Comparison of ENCODE assay signal across 29 cellular contexts in genomic region chr1:212737559-212737958, GRCh38. TPM values are rescaled to one million over a fixed set of nuclear protein-coding genes. Genes with fewer than 3 reads are reported as not detected.
"Had no signal": no experiment of that assay in that cellular context is flagged by ENCODE, and none has a peak within 500 bp of the region (broad histone marks: within the 10 kb centered on the region; RNA-seq: fewer than 3 reads in every experiment).

No MANE protein-coding gene starts in this region.

- DNase-seq: activated CD4-positive, CD25-positive, alpha-beta regulatory T cell treated with anti-CD3 and anti-CD28 coated beads, Interleukin-2, amount 50 U/mL, for 72 hours; activated CD8-positive, alpha-beta memory T cell treated with anti-CD3 and anti-CD28 coated beads, Interleukin-2, amount 50 U/mL, for 4 hours; activated naive CD4-positive, alpha-beta T cell; activated T-cell treated with anti-CD3 and anti-CD28 coated beads, Interleukin-2, amount 50 U/mL, for 48 hours; adrenal gland; aorta; body of pancreas; dermis blood vessel endothelial cell; effector CD4-positive, alpha-beta T cell; foreskin keratinocyte; heart right ventricle; naive B cell; nucleus accumbens; pancreas; retina; sigmoid colon; small intestine; stimulated activated CD4-positive, alpha-beta T cell treated with anti-CD3 and anti-CD28 coated beads, Interleukin-1b, Interleukin-23, amount 100 ng/mL, for 48 hours; stimulated activated naive B cell treated with anti-CD40 and anti-IgM and Interleukin-4, amounts not matched to agents 10 μg/mL and 1 μg/mL and 100 μg/mL, for 72 hours; T1000; tibial artery; upper lobe of right lung had no signal

- H3K9me3 ChIP-seq: adrenal gland, esophagus muscularis mucosa, pancreas, prostate gland, sigmoid colon, suprapubic skin, tibial artery, upper lobe of right lung had no signal

- H3K4me3 Mint-ChIP-seq: activated CD4-positive, alpha-beta T cell treated with anti-CD3 and anti-CD28 coated beads, Interleukin-2, amount 10 ng/mL, durations not matched to agents 7 days and 5 days; mesothelial cell of epicardium; naive B cell; neural crest cell; stimulated activated naive B cell treated with anti-CD40 and anti-IgM and Interleukin-4, amounts not matched to agents 10 μg/mL and 1 μg/mL and 100 μg/mL, for 72 hours had no signal

- H3K4me1 Mint-ChIP-seq: neural crest cell had no signal

- H3K27me3 ChIP-seq: adrenal gland, body of pancreas, esophagus muscularis mucosa, foreskin keratinocyte, heart right ventricle, pancreas, sigmoid colon, suprapubic skin, tibial artery, upper lobe of right lung had no signal

- H3K36me3 ChIP-seq: adrenal gland, pancreas, prostate gland, sigmoid colon had no signal

- ATAC-seq: body of pancreas; foreskin keratinocyte; heart right ventricle; pancreas; stimulated activated naive B cell treated with anti-CD40 and anti-IgM and Interleukin-4, amounts not matched to agents 10 μg/mL and 1 μg/mL and 100 μg/mL, for 72 hours; upper lobe of right lung had no signal

- H3K27me3 Mint-ChIP-seq: activated CD4-positive, alpha-beta T cell treated with anti-CD3 and anti-CD28 coated beads, Interleukin-2, amount 10 ng/mL, durations not matched to agents 7 days and 5 days; naive B cell; stimulated activated naive B cell treated with anti-CD40 and anti-IgM and Interleukin-4, amounts not matched to agents 10 μg/mL and 1 μg/mL and 100 μg/mL, for 72 hours had no signal

- H3K4me1 ChIP-seq: adrenal gland, body of pancreas, esophagus muscularis mucosa, foreskin keratinocyte, heart right ventricle, pancreas, prostate gland, sigmoid colon, suprapubic skin, tibial artery, upper lobe of right lung had no signal

- H3K9me3 Mint-ChIP-seq: naive B cell, neural crest cell had no signal

- H3K27ac Mint-ChIP-seq: stimulated activated naive B cell treated with anti-CD40 and anti-IgM and Interleukin-4, amounts not matched to agents 10 μg/mL and 1 μg/mL and 100 μg/mL, for 72 hours had no signal

- FAIRE-seq: colon, small intestine had no signal

- H3K4me3 ChIP-seq: adrenal gland, body of pancreas, esophagus muscularis mucosa, heart right ventricle, pancreas, prostate gland, sigmoid colon, suprapubic skin, tibial artery, upper lobe of right lung had no signal

RNA-seq across cellular contexts. Expression of gene BATF3, which starts 37.9 kb away (rescaled TPM):
- total RNA-seq: neural crest cell had no signal
